ENCODE assay signal across 6 cellular contexts in the genomic region with DNA sequence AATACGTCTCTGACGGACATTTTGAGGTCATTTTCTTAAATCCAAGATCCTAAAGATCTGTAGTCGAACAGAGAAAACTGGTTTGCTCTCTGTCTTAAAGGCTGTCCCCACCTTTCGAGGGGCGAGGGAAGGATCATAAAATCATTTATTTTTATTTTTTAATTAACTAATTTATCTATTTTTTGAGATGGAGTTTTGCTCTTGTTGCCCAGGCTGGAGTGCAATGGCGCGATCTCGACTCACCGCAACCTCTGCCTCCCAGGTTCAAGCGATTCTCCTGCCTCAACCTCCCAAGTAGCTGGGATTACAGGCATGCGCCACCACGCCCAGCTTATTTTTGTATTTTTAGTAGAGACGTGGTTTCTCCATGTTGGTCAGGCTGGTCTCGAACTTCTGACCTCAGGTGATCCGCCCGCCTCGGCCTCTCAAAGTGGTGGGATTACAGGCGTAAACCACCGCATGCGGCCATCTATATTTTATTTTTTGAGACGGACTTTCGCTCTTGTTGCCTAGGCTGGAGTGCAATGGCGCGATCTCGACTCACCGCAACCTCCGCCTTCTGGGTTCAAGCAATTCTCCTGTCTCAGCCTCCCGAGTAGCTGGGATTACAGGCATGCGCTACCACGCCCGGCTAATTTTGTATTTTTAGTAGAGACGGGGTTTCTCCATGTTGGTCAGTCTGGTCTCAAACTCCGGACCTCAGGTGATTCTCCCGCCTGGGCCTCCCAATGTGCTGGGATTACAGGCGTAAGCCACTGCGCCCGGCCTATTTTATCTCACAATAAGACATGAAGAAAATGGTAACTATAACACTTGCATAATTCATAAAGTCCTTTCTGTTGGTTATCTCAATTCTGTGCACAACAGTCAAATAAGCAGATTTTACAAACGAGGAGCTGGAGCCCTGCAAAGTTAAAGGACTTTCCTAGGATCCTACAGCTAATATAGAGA. TPM values are rescaled to one million over a fixed set of nuclear protein-coding genes. Genes with fewer than 3 reads are reported as not detected.
DNase-seq lines count a peak whose midpoint lies in the region; ATAC-seq and TF ChIP-seq lines count a peak whose summit lies in the region.
"Not testable (repeated sequence)": the region's sequence is repeated elsewhere in the genome, so short reads cannot be mapped to it uniquely, and the experiment has no call there.

No MANE protein-coding gene starts in this region.

- POLR2A ChIA-PET in CD8-positive, alpha-beta T cell (lab: Charles Lee): interaction anchor here (0.6 to 13.3 kb wide), 17 partner anchors 11 to 224 kb away, joined by 3 to 324 read pairs (median 3); partner anchors contain the start of genes DHX16, MRPS18B, NRM and PPP1R10
- POLR2A ChIA-PET in PC-3 (lab: Charles Lee; ENCODE audit: unreplicated experiment): interaction anchor here (0.6 to 0.7 kb wide), 3 partner anchors 10 to 509 kb away, joined by 3 to 4 read pairs (median 3); no protein-coding TSS in a partner anchor

- not testable (repeated sequence) for H3K27me3 ChIP-seq in CD8-positive, alpha-beta T cell (ENCODE audit: insufficient read depth, low read length); PC-3 (ENCODE audit: low read length); adipocyte (replicated peaks; ENCODE audit: control insufficient read depth, insufficient read depth, low read length); fibroblast of lung (ENCODE audit: control insufficient read depth, insufficient read depth, low read length); mucosa of stomach (ENCODE audit: control insufficient read depth, insufficient read depth, low read length)

- H3K4me3 ChIP-seq in CD8-positive, alpha-beta T cell (ENCODE audit: low read depth, low read length): peak overlapping the region; percentile 54
- H3K4me3 ChIP-seq in PC-3 (ENCODE audit: low read length) (peak overlapping the region; percentile 65), adipocyte (ENCODE audit: low read length) (peak overlapping the region; percentile 74), fibroblast of lung (replicated peaks in 1 of 4; ENCODE audit: control extremely low read depth in 1 of 4, insufficient read depth in 1 of 4, low read depth in 3 of 4, low read length in 4 of 4) (peak overlapping the region in 2 of 4 experiments; percentile 52 to 70)
- H3K4me3 ChIP-seq in mucosa of stomach (ENCODE audit: low read length): not testable (repeated sequence)

- DNase-seq in CD8-positive, alpha-beta T cell; PC-3; adipocyte (ENCODE audit: low read depth); fibroblast of lung (ENCODE audit: low read depth in 2 of 2): not testable (repeated sequence)

- not testable (repeated sequence) for H3K9me3 Mint-ChIP-seq in CD8-positive, alpha-beta T cell; stimulated activated naive CD8-positive, alpha-beta T cell treated with anti-CD3 and anti-CD28 coated beads, Interleukin-15, Interleukin-2, amounts not matched to agents 100 ng/mL and 50 ng/mL, for 24 hours

- not testable (repeated sequence) for H3K27me3 Mint-ChIP-seq in CD8-positive, alpha-beta T cell (ENCODE audit: low read depth); stimulated activated naive CD8-positive, alpha-beta T cell treated with anti-CD3 and anti-CD28 coated beads, Interleukin-15, Interleukin-2, amounts not matched to agents 100 ng/mL and 50 ng/mL, for 24 hours

- H3K4me1 ChIP-seq in CD8-positive, alpha-beta T cell (ENCODE audit: insufficient read depth, low read length): peaks cover 32% of the 10 kb centered on the region
- peaks cover 35% of the 10 kb centered on the region for H3K4me1 ChIP-seq in PC-3 (ENCODE audit: insufficient read depth, low read length)
- H3K4me1 ChIP-seq in adipocyte (ENCODE audit: control insufficient read depth, insufficient read depth, low read length): peaks cover 26% of the 10 kb centered on the region
- not testable (repeated sequence) for H3K4me1 ChIP-seq in fibroblast of lung (ENCODE audit: control insufficient read depth, extremely low read depth, insufficient read depth, low read length)
- peaks cover 13% of the 10 kb centered on the region for H3K4me1 ChIP-seq in mucosa of stomach (ENCODE audit: control insufficient read depth, insufficient read depth, low read length)

- CTCF ChIA-PET in CD8-positive, alpha-beta T cell (lab: Charles Lee): interaction anchor here (0.9 to 21.9 kb wide), 6 partner anchors 17 to 176 kb away, joined by 3 to 879 read pairs (median 4); partner anchors contain the start of genes DHX16 and NRM
- CTCF ChIA-PET in PC-3 (lab: Charles Lee): interaction anchor here (1.1 kb wide), 1 partner anchor 31 kb away, joined by 4 read pairs; no protein-coding TSS in a partner anchor

- H3K9ac ChIP-seq in PC-3 (ENCODE audit: low read length) (peak overlapping the region; percentile 85), adipocyte (ENCODE audit: low read length) (peak overlapping the region; percentile 83), mucosa of stomach (ENCODE audit: low read length) (peak overlapping the region; percentile 56)
- not testable (repeated sequence) for H3K9ac ChIP-seq in fibroblast of lung (ENCODE audit: insufficient read depth, low read length)

- not testable (repeated sequence) for H3K9me2 ChIP-seq in PC-3 (replicated peaks; ENCODE audit: low read length)

- peak overlapping the region; percentile 92 for H3K4me3 Mint-ChIP-seq in CD8-positive, alpha-beta T cell
- peak overlapping the region; percentile 99 for H3K4me3 Mint-ChIP-seq in stimulated activated naive CD8-positive, alpha-beta T cell treated with anti-CD3 and anti-CD28 coated beads, Interleukin-15, Interleukin-2, amounts not matched to agents 100 ng/mL and 50 ng/mL, for 24 hours

- H2AFZ ChIP-seq in PC-3 (ENCODE audit: low read length): 0 out of 2 replicates have a peak overlapping the region, but pooled peaks have one; percentile 47
- H2AFZ ChIP-seq in fibroblast of lung (ENCODE audit: low read length): not testable (repeated sequence)

- H3K36me3 Mint-ChIP-seq in CD8-positive, alpha-beta T cell: peaks cover 35% of the 10 kb centered on the region
- peaks cover 63% of the 10 kb centered on the region for H3K36me3 Mint-ChIP-seq in stimulated activated naive CD8-positive, alpha-beta T cell treated with anti-CD3 and anti-CD28 coated beads, Interleukin-15, Interleukin-2, amounts not matched to agents 100 ng/mL and 50 ng/mL, for 24 hours (ENCODE audit: low read depth)

- TF ChIP-seq CTCF in CD8-positive, alpha-beta T cell (IDR thresholded peaks at IDR 0.05): peak; percentile 24
- TF ChIP-seq CTCF in PC-3 (conservative IDR thresholded peaks at IDR 0.05; ENCODE audit: low read depth, low read length); fibroblast of lung (conservative IDR thresholded peaks at IDR 0.05 in 1 of 2, IDR thresholded peaks at IDR 0.05 in 1 of 2; ENCODE audit: low read depth in 1 of 2, low read length in 2 of 2): not testable (repeated sequence)

- peaks cover 71% of the 10 kb centered on the region for H3K79me2 ChIP-seq in PC-3 (ENCODE audit: low read length)
- peaks cover 48% of the 10 kb centered on the region for H3K79me2 ChIP-seq in fibroblast of lung (ENCODE audit: control insufficient read depth, insufficient read depth, low read length)

- not testable (repeated sequence) for ATAC-seq in CD8-positive, alpha-beta T cell; PC-3

- peak overlapping the region; percentile 52 for H3K27ac ChIP-seq in CD8-positive, alpha-beta T cell (ENCODE audit: low read depth, low read length)
- peak overlapping the region; percentile 89 for H3K27ac ChIP-seq in PC-3 (ENCODE audit: low read length)
- H3K27ac ChIP-seq in fibroblast of lung (ENCODE audit: insufficient read depth, low read length): peak overlapping the region; percentile 72

- TSS peak; percentile 8 for BruUV-seq in PC-3 (replicated peaks; lab: Mats Ljungman, UMichigan)

- H3K9me3 ChIP-seq in CD8-positive, alpha-beta T cell (ENCODE audit: low read length); PC-3 (ENCODE audit: low read length); adipocyte (ENCODE audit: control insufficient read depth, low read length); fibroblast of lung (ENCODE audit: control insufficient read depth, insufficient read depth, low read depth, low read length); mucosa of stomach (ENCODE audit: control insufficient read depth, low read length): not testable (repeated sequence)

- H4K20me1 ChIP-seq in PC-3 (ENCODE audit: low read length): peaks cover 11% of the 10 kb centered on the region
- H4K20me1 ChIP-seq in fibroblast of lung (ENCODE audit: control insufficient read depth, extremely low read depth, insufficient read depth, low read length): not testable (repeated sequence)

- peak overlapping the region; percentile 99 for H3K27ac Mint-ChIP-seq in CD8-positive, alpha-beta T cell
- H3K27ac Mint-ChIP-seq in stimulated activated naive CD8-positive, alpha-beta T cell treated with anti-CD3 and anti-CD28 coated beads, Interleukin-15, Interleukin-2, amounts not matched to agents 100 ng/mL and 50 ng/mL, for 24 hours: peak overlapping the region; percentile 99

- peak overlapping the region; percentile 93 for H3K4me2 ChIP-seq in PC-3 (ENCODE audit: low read length)
- H3K4me2 ChIP-seq in fibroblast of lung (ENCODE audit: extremely low read depth, insufficient read depth, low read length): peak overlapping the region; percentile 59

- peaks cover 15% of the 10 kb centered on the region for H3K36me3 ChIP-seq in CD8-positive, alpha-beta T cell (ENCODE audit: insufficient read depth, low read length)
- peaks cover 25% of the 10 kb centered on the region for H3K36me3 ChIP-seq in PC-3 (ENCODE audit: low read depth, low read length)
- peaks cover 16% of the 10 kb centered on the region for H3K36me3 ChIP-seq in adipocyte (ENCODE audit: control insufficient read depth, insufficient read depth, low read length, severe bottlenecking)
- H3K36me3 ChIP-seq in fibroblast of lung (ENCODE audit: control insufficient read depth, insufficient read depth, low read length); mucosa of stomach (ENCODE audit: control insufficient read depth, insufficient read depth, low read length): not testable (repeated sequence)

- not testable (repeated sequence) for H3F3A ChIP-seq in PC-3 (ENCODE audit: low read length, unreplicated experiment)

- intact Hi-C loops in CD8-positive, alpha-beta T cell (cut with DNase I, micrococcal nuclease): loop anchor here (1.0 to 10.0 kb wide), 9 partner anchors 27 to 904 kb away; partner anchors contain the start of genes GNL1 (in 2 of the 2), MRPS18B (in 2 of the 2), PPP1R10 (in 2 of the 2) and PPP1R18 (in 2 of the 2)
- intact Hi-C loops in PC-3 (cut with micrococcal nuclease): loop anchor here (1.0 kb wide), 1 partner anchor 31 kb away; no protein-coding TSS in a partner anchor

- H3K4me1 Mint-ChIP-seq in CD8-positive, alpha-beta T cell (ENCODE audit: low read depth): peaks cover 56% of the 10 kb centered on the region
- peaks cover 57% of the 10 kb centered on the region for H3K4me1 Mint-ChIP-seq in stimulated activated naive CD8-positive, alpha-beta T cell treated with anti-CD3 and anti-CD28 coated beads, Interleukin-15, Interleukin-2, amounts not matched to agents 100 ng/mL and 50 ng/mL, for 24 hours (ENCODE audit: low read depth)

RNA-seq across cellular contexts. Expression of gene MDC1, which starts 1.0 kb away (rescaled TPM):
- 10 to 100 TPM; 38.9 to 48.8 TPM for total RNA-seq in CD8-positive, alpha-beta T cell
- total RNA-seq in PC-3 (2014; rRNA removed) (19.6 and 24.9 TPM in 2 replicates), fibroblast of lung (3.3 and 5.0 TPM in 2 replicates)
- 3.3 and 7.4 TPM in 2 replicates for polyA plus RNA-seq in fibroblast of lung
- polyA plus RNA-seq in fibroblast of lung (2012): 8.7 and 14.3 TPM in 2 replicates
- polyA minus RNA-seq in fibroblast of lung (ENCODE audit: low replicate concordance): 47.9 and 50.8 TPM in 2 replicates

RNA-seq across cellular contexts. Expression of gene TUBB, which starts 2.0 kb away (rescaled TPM):
- total RNA-seq in CD8-positive, alpha-beta T cell: 10 to 100 TPM; 61.3 to 63.1 TPM
- total RNA-seq in PC-3 (2014; rRNA removed) (1,245 and 1,398 TPM in 2 replicates), fibroblast of lung (432 and 551 TPM in 2 replicates)
- 1,493 and 2,513 TPM in 2 replicates for polyA plus RNA-seq in fibroblast of lung
- polyA plus RNA-seq in fibroblast of lung (2012): 1,291 and 2,040 TPM in 2 replicates
- polyA minus RNA-seq in fibroblast of lung (ENCODE audit: low replicate concordance): 2,570 and 3,657 TPM in 2 replicates

RNA-seq across cellular contexts. Expression of gene FLOT1, which starts 24.4 kb away (rescaled TPM):
- 10 to 100 TPM; 27.5 to 27.8 TPM for total RNA-seq in CD8-positive, alpha-beta T cell
- total RNA-seq in PC-3 (2014; rRNA removed): 305 and 401 TPM in 2 replicates
- 136 and 180 TPM in 2 replicates for total RNA-seq in fibroblast of lung
- polyA plus RNA-seq in fibroblast of lung: 301 TPM in 2 replicates
- polyA plus RNA-seq in fibroblast of lung (2012): 219 and 223 TPM in 2 replicates
- polyA minus RNA-seq in fibroblast of lung (ENCODE audit: low replicate concordance): 145 and 206 TPM in 2 replicates

RNA-seq across cellular contexts. Expression of gene IER3, which starts 26.2 kb away (rescaled TPM):
- total RNA-seq in CD8-positive, alpha-beta T cell: 1 to 10 TPM; 9.7 to 9.9 TPM
- total RNA-seq in PC-3 (2014; rRNA removed) (1,173 and 1,198 TPM in 2 replicates), fibroblast of lung (42.9 and 43.3 TPM in 2 replicates)
- 34.2 and 102 TPM in 2 replicates for polyA plus RNA-seq in fibroblast of lung
- 44.9 and 125 TPM in 2 replicates for polyA plus RNA-seq in fibroblast of lung (2012)
- polyA minus RNA-seq in fibroblast of lung (ENCODE audit: low replicate concordance): 8.1 and 14.4 TPM in 2 replicates

RNA-seq across cellular contexts. Expression of gene NRM, which starts 27.3 kb away (rescaled TPM):
- 1 to 10 TPM; 1.5 to 2.0 TPM for total RNA-seq in CD8-positive, alpha-beta T cell
- total RNA-seq in PC-3 (2014; rRNA removed) (8.5 and 14.8 TPM in 2 replicates), fibroblast of lung (1.5 and 2.5 TPM in 2 replicates)
- polyA plus RNA-seq in fibroblast of lung: 18.3 and 39.6 TPM in 2 replicates
- polyA plus RNA-seq in fibroblast of lung (2012): 21.5 and 46.7 TPM in 2 replicates
- polyA minus RNA-seq in fibroblast of lung (ENCODE audit: low replicate concordance): 66.6 and 131 TPM in 2 replicates
